13 cellular contexts compared by ENCODE assay signal in the genomic region with DNA sequence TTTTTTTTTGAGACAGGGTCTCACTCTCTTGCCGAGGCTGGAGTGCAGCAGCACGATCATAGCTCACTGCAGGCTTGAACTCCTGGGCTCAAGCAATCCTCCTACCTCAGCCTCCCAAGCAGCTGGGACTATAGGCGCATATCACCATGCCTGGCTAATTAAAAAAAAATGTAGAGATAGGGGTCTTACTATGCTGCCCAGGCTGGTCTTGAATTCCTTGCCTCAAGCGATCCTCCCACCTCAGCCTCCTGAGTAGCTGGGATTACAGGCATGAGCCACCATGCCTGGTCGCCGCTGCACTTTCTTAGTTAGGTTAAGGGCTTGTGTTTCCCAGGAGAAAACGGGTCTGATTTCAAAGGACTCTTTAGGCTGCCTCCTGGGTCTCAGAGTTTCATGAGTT. TPM values are rescaled to one million over a fixed set of nuclear protein-coding genes. Genes with fewer than 3 reads are reported as not detected.
DNase-seq lines count a peak whose midpoint lies in the region; ATAC-seq and TF ChIP-seq lines count a peak whose summit lies in the region.
"Not testable (repeated sequence)": the region's sequence is repeated elsewhere in the genome, so short reads cannot be mapped to it uniquely, and the experiment has no call there.
"Had no signal": no experiment of that assay in that cellular context is flagged by ENCODE, and none has a peak within 500 bp of the region (broad histone marks: within the 10 kb centered on the region; RNA-seq: fewer than 3 reads in every experiment).

No MANE protein-coding gene starts in this region.

- intact Hi-C loops in CD4-positive, alpha-beta memory T cell (cut with micrococcal nuclease) = loop anchor here (5.0 kb wide), 1 partner anchor 36 kb away; no protein-coding TSS in a partner anchor
- intact Hi-C loops in activated CD4-positive, alpha-beta T cell treated with anti-CD3 and anti-CD28 coated beads, Interleukin-2, amount 10 ng/mL, durations not matched to agents 24 days and 14 days (cut with micrococcal nuclease); activated T-helper 1 cell treated with anti-CD3 and anti-CD28 coated beads, Interleukin-12 subunit alpha, Interleukin-12 subunit beta, Interleukin-2, Interleukin-4 antibody, amounts not matched to agents 30 ng/mL and 10 ng/mL and 1 ng/mL, durations not matched to agents 14 hours and 24 hours and 36 hours (cut with micrococcal nuclease): not testable (repeated sequence)

- H3K27ac Mint-ChIP-seq in CD4-positive, alpha-beta memory T cell = peak overlapping the region; percentile 92 to 98 (median 96)
- H3K27ac Mint-ChIP-seq in activated CD4-positive, alpha-beta T cell treated with anti-CD3 and anti-CD28 coated beads, Interleukin-2, amount 10 ng/mL, durations not matched to agents 24 days and 14 days = peak overlapping the region; percentile 95
- H3K27ac Mint-ChIP-seq in activated T-helper 1 cell treated with anti-CD3 and anti-CD28 coated beads, Interleukin-12 subunit alpha, Interleukin-12 subunit beta, Interleukin-2, Interleukin-4 antibody, amounts not matched to agents 30 ng/mL and 10 ng/mL and 1 ng/mL, durations not matched to agents 14 hours and 24 hours and 36 hours = peak overlapping the region; percentile 84
- H3K27ac Mint-ChIP-seq in activated naive CD4-positive, alpha-beta T cell treated with anti-CD3 and anti-CD28 coated beads, Interleukin-2, amount 50 U/mL, for 72 hours = peak overlapping the region; percentile 94 to 97
- H3K27ac Mint-ChIP-seq in stimulated activated naive CD8-positive, alpha-beta T cell treated with anti-CD3 and anti-CD28 coated beads, Interleukin-15, Interleukin-2, amounts not matched to agents 100 ng/mL and 50 ng/mL, for 24 hours = peak overlapping the region; percentile 98

- not testable (repeated sequence) for DNase-seq in CD4-positive, alpha-beta memory T cell; activated CD4-positive, alpha-beta T cell treated with anti-CD3 and anti-CD28 coated beads, Interleukin-2, amount 10 ng/mL, durations not matched to agents 24 days and 14 days; activated T-helper 1 cell treated with anti-CD3 and anti-CD28 coated beads, Interleukin-12 subunit alpha, Interleukin-12 subunit beta, Interleukin-2, Interleukin-4 antibody, amounts not matched to agents 30 ng/mL and 10 ng/mL and 1 ng/mL, durations not matched to agents 14 hours and 24 hours and 36 hours (ENCODE audit: low spot score); activated naive CD4-positive, alpha-beta T cell treated with anti-CD3 and anti-CD28 coated beads, Interleukin-2, amount 50 U/mL, for 72 hours (ENCODE audit: low spot score in 2 of 2); effector memory CD4-positive, alpha-beta T cell; neuronal stem cell (ENCODE audit: low spot score)

- not testable (repeated sequence) for H3K4ac ChIP-seq in neuronal stem cell (ENCODE audit: low read length)

- H3K4me2 ChIP-seq in OCI-LY1 (ENCODE audit: low read length); neuronal stem cell (ENCODE audit: insufficient read depth, low read length, poor library complexity, severe bottlenecking): not testable (repeated sequence)

- peak overlapping the region in 2 of 8 donors; percentile 26 to 70 for H3K4me3 Mint-ChIP-seq in CD4-positive, alpha-beta memory T cell
- H3K4me3 Mint-ChIP-seq in activated CD4-positive, alpha-beta T cell treated with anti-CD3 and anti-CD28 coated beads, Interleukin-2, amount 10 ng/mL, durations not matched to agents 24 days and 14 days; activated T-helper 1 cell treated with anti-CD3 and anti-CD28 coated beads, Interleukin-12 subunit alpha, Interleukin-12 subunit beta, Interleukin-2, Interleukin-4 antibody, amounts not matched to agents 30 ng/mL and 10 ng/mL and 1 ng/mL, durations not matched to agents 14 hours and 24 hours and 36 hours; stimulated activated naive CD8-positive, alpha-beta T cell treated with anti-CD3 and anti-CD28 coated beads, Interleukin-15, Interleukin-2, amounts not matched to agents 100 ng/mL and 50 ng/mL, for 24 hours: not testable (repeated sequence)

- not testable (repeated sequence) for TF ChIP-seq CTCF in OCI-LY1 (IDR thresholded peaks at IDR 0.05; ENCODE audit: low read length)

- not testable (repeated sequence) for H2AFZ ChIP-seq in OCI-LY1 (ENCODE audit: low read length); neuronal stem cell (ENCODE audit: low read length)

- not testable (repeated sequence) for H3K14ac ChIP-seq in neuronal stem cell (ENCODE audit: low read length)

- peak overlapping the region; percentile 80 for H3K18ac ChIP-seq in neuronal stem cell (ENCODE audit: low read length)

- H3K9me3 ChIP-seq in CD4-positive, alpha-beta memory T cell (ENCODE audit: control insufficient read depth in 1 of 2, low read length in 2 of 2); OCI-LY1 (ENCODE audit: low read length); effector memory CD4-positive, alpha-beta T cell (ENCODE audit: control insufficient read depth, low read length); neuronal stem cell (replicated peaks in 1 of 2; ENCODE audit: control insufficient read depth in 2 of 2, insufficient read depth in 1 of 2, low read depth in 1 of 2, low read length in 2 of 2): not testable (repeated sequence)

- H3K36me3 Mint-ChIP-seq in CD4-positive, alpha-beta memory T cell; activated CD4-positive, alpha-beta T cell treated with anti-CD3 and anti-CD28 coated beads, Interleukin-2, amount 10 ng/mL, durations not matched to agents 24 days and 14 days (ENCODE audit: low read depth): not testable (repeated sequence)
- H3K36me3 Mint-ChIP-seq in activated T-helper 1 cell treated with anti-CD3 and anti-CD28 coated beads, Interleukin-12 subunit alpha, Interleukin-12 subunit beta, Interleukin-2, Interleukin-4 antibody, amounts not matched to agents 30 ng/mL and 10 ng/mL and 1 ng/mL, durations not matched to agents 14 hours and 24 hours and 36 hours (ENCODE audit: low read depth) = peaks cover 11% of the 10 kb centered on the region
- peaks cover 13 to 50% of the 10 kb centered on the region in 2 donors for H3K36me3 Mint-ChIP-seq in activated naive CD4-positive, alpha-beta T cell treated with anti-CD3 and anti-CD28 coated beads, Interleukin-2, amount 50 U/mL, for 72 hours
- peaks cover 22% of the 10 kb centered on the region for H3K36me3 Mint-ChIP-seq in stimulated activated naive CD8-positive, alpha-beta T cell treated with anti-CD3 and anti-CD28 coated beads, Interleukin-15, Interleukin-2, amounts not matched to agents 100 ng/mL and 50 ng/mL, for 24 hours (ENCODE audit: low read depth)

- not testable (repeated sequence) for H4K8ac ChIP-seq in neuronal stem cell (ENCODE audit: low read depth, low read length)

- H4K91ac ChIP-seq in neuronal stem cell (ENCODE audit: low read depth, low read length, poor library complexity) = not testable (repeated sequence)

- H2BK12ac ChIP-seq in neuronal stem cell (ENCODE audit: low read length) = not testable (repeated sequence)

- not testable (repeated sequence) for H3K9me3 Mint-ChIP-seq in CD4-positive, alpha-beta memory T cell
- H3K9me3 Mint-ChIP-seq in activated CD4-positive, alpha-beta T cell treated with anti-CD3 and anti-CD28 coated beads, Interleukin-2, amount 10 ng/mL, durations not matched to agents 24 days and 14 days = peaks cover 16% of the 10 kb centered on the region
- peaks cover 12% of the 10 kb centered on the region for H3K9me3 Mint-ChIP-seq in activated T-helper 1 cell treated with anti-CD3 and anti-CD28 coated beads, Interleukin-12 subunit alpha, Interleukin-12 subunit beta, Interleukin-2, Interleukin-4 antibody, amounts not matched to agents 30 ng/mL and 10 ng/mL and 1 ng/mL, durations not matched to agents 14 hours and 24 hours and 36 hours
- H3K9me3 Mint-ChIP-seq in activated naive CD4-positive, alpha-beta T cell treated with anti-CD3 and anti-CD28 coated beads, Interleukin-2, amount 50 U/mL, for 72 hours = peaks cover 8 to 25% of the 10 kb centered on the region in 2 donors
- H3K9me3 Mint-ChIP-seq in stimulated activated naive CD8-positive, alpha-beta T cell treated with anti-CD3 and anti-CD28 coated beads, Interleukin-15, Interleukin-2, amounts not matched to agents 100 ng/mL and 50 ng/mL, for 24 hours = peaks cover 22% of the 10 kb centered on the region

- H3F3A ChIP-seq in OCI-LY1 (ENCODE audit: insufficient read depth, low read length) = not testable (repeated sequence)

- ATAC-seq in activated naive CD4-positive, alpha-beta T cell treated with anti-CD3 and anti-CD28 coated beads, Interleukin-2, amount 50 U/mL, for 72 hours = not testable (repeated sequence)

- H2BK15ac ChIP-seq in neuronal stem cell (ENCODE audit: low read length) = not testable (repeated sequence)

- H3K27me3 ChIP-seq in CD4-positive, alpha-beta memory T cell (ENCODE audit: insufficient read depth, low read length); OCI-LY1 (ENCODE audit: insufficient read depth, low read length); effector memory CD4-positive, alpha-beta T cell (replicated peaks; ENCODE audit: control insufficient read depth, insufficient read depth, low read length, poor library complexity, severe bottlenecking); neuronal stem cell (ENCODE audit: control insufficient read depth in 3 of 3, insufficient read depth in 3 of 3, low read depth in 1 of 3, low read length in 3 of 3): not testable (repeated sequence)

- no CpG with 5 or more reads among the region's 7 CpGs for WGBS in neuronal stem cell (ENCODE audit: extremely low coverage in 2 of 2, insufficient read length in 2 of 2, insufficient replicate concordance in 1 of 2), 2 donors

- not testable (repeated sequence) for H3K4me3 ChIP-seq in CD4-positive, alpha-beta memory T cell (ENCODE audit: low read length in 2 of 2); OCI-LY1 (ENCODE audit: low read depth, low read length, poor library complexity, severe bottlenecking); effector memory CD4-positive, alpha-beta T cell (ENCODE audit: insufficient read depth, low read depth, low read length, poor library complexity, severe bottlenecking); neuronal stem cell (ENCODE audit: low read length in 2 of 2)

- not testable (repeated sequence) for H2BK120ac ChIP-seq in neuronal stem cell (ENCODE audit: low read depth, low read length)

- H3K79me2 ChIP-seq in OCI-LY1 (ENCODE audit: insufficient read depth, low read length) = not testable (repeated sequence)

- not testable (repeated sequence) for H3K23ac ChIP-seq in neuronal stem cell (ENCODE audit: low read depth, low read length, poor library complexity)

- not testable (repeated sequence) for H3K36me3 ChIP-seq in CD4-positive, alpha-beta memory T cell (ENCODE audit: insufficient read depth, low read length); OCI-LY1 (ENCODE audit: insufficient read depth, low read length); effector memory CD4-positive, alpha-beta T cell (ENCODE audit: control insufficient read depth, insufficient read depth, low read length); neuronal stem cell (replicated peaks in 1 of 2; ENCODE audit: control insufficient read depth in 2 of 2, insufficient read depth in 2 of 2, low read length in 2 of 2)

- POLR2A ChIA-PET in CD4-positive, alpha-beta memory T cell (lab: Charles Lee; ENCODE audit: partially characterized antibody) = interaction anchor here (1.0 to 4.9 kb wide), 9 partner anchors 8 to 227 kb away, joined by 3 to 87 read pairs (median 13); partner anchors contain the start of gene N4BP2

- H3K79me1 ChIP-seq in neuronal stem cell (ENCODE audit: low read depth, low read length) = not testable (repeated sequence)

- H4K20me1 ChIP-seq in OCI-LY1 (ENCODE audit: insufficient read depth, low read length) = not testable (repeated sequence)

- peak overlapping the region; percentile 49 for H3K27ac ChIP-seq in CD4-positive, alpha-beta memory T cell (ENCODE audit: low read depth, low read length)
- peak overlapping the region; percentile 82 for H3K27ac ChIP-seq in OCI-LY1 (ENCODE audit: low read depth, low read length, poor library complexity, severe bottlenecking)
- peak overlapping the region; percentile 46 for H3K27ac ChIP-seq in effector memory CD4-positive, alpha-beta T cell (ENCODE audit: insufficient read depth, low read length, poor library complexity, severe bottlenecking)
- not testable (repeated sequence) for H3K27ac ChIP-seq in neuronal stem cell (replicated peaks; ENCODE audit: low read length)

- not testable (repeated sequence) for H3K27me3 Mint-ChIP-seq in CD4-positive, alpha-beta memory T cell; activated CD4-positive, alpha-beta T cell treated with anti-CD3 and anti-CD28 coated beads, Interleukin-2, amount 10 ng/mL, durations not matched to agents 24 days and 14 days; activated T-helper 1 cell treated with anti-CD3 and anti-CD28 coated beads, Interleukin-12 subunit alpha, Interleukin-12 subunit beta, Interleukin-2, Interleukin-4 antibody, amounts not matched to agents 30 ng/mL and 10 ng/mL and 1 ng/mL, durations not matched to agents 14 hours and 24 hours and 36 hours (ENCODE audit: insufficient read depth); stimulated activated naive CD8-positive, alpha-beta T cell treated with anti-CD3 and anti-CD28 coated beads, Interleukin-15, Interleukin-2, amounts not matched to agents 100 ng/mL and 50 ng/mL, for 24 hours

- not testable (repeated sequence) for H3K9ac ChIP-seq in OCI-LY1 (ENCODE audit: low read length); neuronal stem cell (ENCODE audit: low read depth, low read length, poor library complexity)

- not testable (repeated sequence) for H3K9me2 ChIP-seq in OCI-LY1 (ENCODE audit: low read depth, low read length)

- H3K4me1 Mint-ChIP-seq in CD4-positive, alpha-beta memory T cell = peaks cover 31 to 65% (median 49%) of the 10 kb centered on the region in 4 donors
- peaks cover 47% of the 10 kb centered on the region for H3K4me1 Mint-ChIP-seq in activated CD4-positive, alpha-beta T cell treated with anti-CD3 and anti-CD28 coated beads, Interleukin-2, amount 10 ng/mL, durations not matched to agents 24 days and 14 days
- peaks cover 52% of the 10 kb centered on the region for H3K4me1 Mint-ChIP-seq in activated T-helper 1 cell treated with anti-CD3 and anti-CD28 coated beads, Interleukin-12 subunit alpha, Interleukin-12 subunit beta, Interleukin-2, Interleukin-4 antibody, amounts not matched to agents 30 ng/mL and 10 ng/mL and 1 ng/mL, durations not matched to agents 14 hours and 24 hours and 36 hours (ENCODE audit: low read depth)
- H3K4me1 Mint-ChIP-seq in stimulated activated naive CD8-positive, alpha-beta T cell treated with anti-CD3 and anti-CD28 coated beads, Interleukin-15, Interleukin-2, amounts not matched to agents 100 ng/mL and 50 ng/mL, for 24 hours (ENCODE audit: low read depth) = peaks cover 76% of the 10 kb centered on the region

- H3K4me1 ChIP-seq in CD4-positive, alpha-beta memory T cell (ENCODE audit: insufficient read depth, low read length) = peaks cover 31% of the 10 kb centered on the region
- H3K4me1 ChIP-seq in OCI-LY1 (ENCODE audit: insufficient read depth, low read length, severe bottlenecking) = peaks cover 62% of the 10 kb centered on the region
- peaks cover 16% of the 10 kb centered on the region for H3K4me1 ChIP-seq in effector memory CD4-positive, alpha-beta T cell (ENCODE audit: control insufficient read depth, insufficient read depth, low read length, poor library complexity, severe bottlenecking)
- not testable (repeated sequence) for H3K4me1 ChIP-seq in neuronal stem cell (ENCODE audit: control insufficient read depth in 2 of 2, insufficient read depth in 1 of 2, low read depth in 1 of 2, low read length in 2 of 2)

- peak overlapping the region; percentile 87 for H2AK5ac ChIP-seq in neuronal stem cell (ENCODE audit: low read depth, low read length)

- CTCF ChIA-PET in CD4-positive, alpha-beta memory T cell (lab: Charles Lee; ENCODE audit: partially characterized antibody) = interaction anchor here (0.6 to 16.5 kb wide), 18 partner anchors 8 to 1368 kb away, joined by 3 to 271 read pairs (median 8); partner anchors contain the start of genes N4BP2 and RHOH

- H2BK5ac ChIP-seq in neuronal stem cell (ENCODE audit: low read length) = not testable (repeated sequence)

RNA-seq across cellular contexts. Expression of gene CHRNA9, which starts 52.3 kb away (rescaled TPM):
- not detected for total RNA-seq in CD4-positive, alpha-beta memory T cell
- polyA plus RNA-seq in CD4-positive, alpha-beta memory T cell = not detected
- total RNA-seq in activated CD4-positive, alpha-beta T cell treated with anti-CD3 and anti-CD28 coated beads, Interleukin-2, amount 10 ng/mL, durations not matched to agents 24 days and 14 days = not detected in 2 replicates
- total RNA-seq in activated T-helper 1 cell treated with anti-CD3 and anti-CD28 coated beads, Interleukin-12 subunit alpha, Interleukin-12 subunit beta, Interleukin-2, Interleukin-4 antibody, amounts not matched to agents 30 ng/mL and 10 ng/mL and 1 ng/mL, durations not matched to agents 14 hours and 24 hours and 36 hours = not detected in 2 replicates
- not detected for total RNA-seq in activated naive CD4-positive, alpha-beta T cell treated with anti-CD3 and anti-CD28 coated beads, Interleukin-2, amount 50 U/mL, for 72 hours
- 0.86 TPM for polyA plus RNA-seq in neuronal stem cell (2013, experiment 1 of 2)
- 0.89 TPM for polyA plus RNA-seq in neuronal stem cell (2013, experiment 2 of 2)
- total RNA-seq: GM12878, HepG2, HT-29, OCI-LY7, Peyer's patch had no signal
- polyA plus RNA-seq: HepG2 had no signal
